ENCODE assay signal across 8 cellular contexts in the genomic region with DNA sequence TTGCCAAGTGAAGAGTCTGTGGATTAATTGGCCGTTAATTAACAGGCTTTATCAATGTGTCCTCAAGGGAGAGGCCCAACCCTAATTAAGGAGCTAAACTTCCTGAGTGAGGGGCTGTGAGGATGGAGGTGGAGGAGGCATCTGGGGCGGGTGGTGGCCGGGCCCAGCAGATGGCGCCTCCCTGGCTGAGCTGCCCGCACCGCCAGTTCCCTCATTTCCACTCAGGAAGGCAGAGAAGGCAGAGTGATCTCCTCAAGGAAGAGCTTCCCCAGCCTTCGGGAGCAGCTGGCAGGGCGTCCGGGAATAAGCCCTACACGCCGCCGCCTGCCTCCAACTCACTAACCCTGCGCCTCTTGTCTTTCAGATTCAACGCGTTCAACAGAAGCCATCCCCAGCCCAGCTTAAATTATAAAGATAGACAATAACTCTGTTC. TPM values are rescaled to one million over a fixed set of nuclear protein-coding genes. Genes with fewer than 3 reads are reported as not detected.
A peak's percentile ranks its signal among the peaks of the same experiment; 100 is the strongest.
DNase-seq lines count a peak whose midpoint lies in the region; ATAC-seq and TF ChIP-seq lines count a peak whose summit lies in the region.

No MANE protein-coding gene starts in this region.

- no peak overlapping the region for H3K4me3 Mint-ChIP-seq in mesothelial cell of epicardium

- no peak for TF ChIP-seq CTCF in mesothelial cell of epicardium (IDR thresholded peaks at IDR 0.05; ENCODE audit: unreplicated experiment)

- no peak for ATAC-seq in HG03095 (IDR thresholded peaks at IDR 0.05; ENCODE audit: unreplicated experiment)
- no peak for ATAC-seq in GM21447 (IDR thresholded peaks at IDR 0.05; ENCODE audit: unreplicated experiment)
- no peak for ATAC-seq in GM18907 (IDR thresholded peaks at IDR 0.05; ENCODE audit: unreplicated experiment)
- ATAC-seq in HG02981 (IDR thresholded peaks at IDR 0.05; ENCODE audit: unreplicated experiment) = no peak

- no peaks in the 10 kb centered on the region for H3K9me3 Mint-ChIP-seq in mesothelial cell of epicardium

- no peaks in the 10 kb centered on the region for H3K27me3 Mint-ChIP-seq in mesothelial cell of epicardium (ENCODE audit: low read depth)

- H3K27ac Mint-ChIP-seq in mesothelial cell of epicardium = peak overlapping the region; percentile 34

- peak; percentile 74 for DNase-seq in ELR (ENCODE audit: low read depth)
- peak; percentile 37 to 83 for DNase-seq in NCI-H524 (lab: John Stamatoyannopoulos, UW)
- DNase-seq in epidermal melanocyte (ENCODE audit: insufficient read length, low spot score) = peak; percentile 98
- peak in 1 of 2 experiments; percentile 70 for DNase-seq in mesothelial cell of epicardium (ENCODE audit: low spot score in 2 of 2, unreplicated experiment in 2 of 2)

- peaks cover 24% of the 10 kb centered on the region for H3K36me3 Mint-ChIP-seq in mesothelial cell of epicardium

- H3K4me1 Mint-ChIP-seq in mesothelial cell of epicardium = peaks cover 8% of the 10 kb centered on the region

RNA-seq across cellular contexts. Expression of gene USP42, which starts 55.5 kb away (rescaled TPM):
- 22.5 to 25.8 TPM (median 23.6 TPM) in 3 replicates for total RNA-seq in mesothelial cell of epicardium
